In the genomic region with DNA sequence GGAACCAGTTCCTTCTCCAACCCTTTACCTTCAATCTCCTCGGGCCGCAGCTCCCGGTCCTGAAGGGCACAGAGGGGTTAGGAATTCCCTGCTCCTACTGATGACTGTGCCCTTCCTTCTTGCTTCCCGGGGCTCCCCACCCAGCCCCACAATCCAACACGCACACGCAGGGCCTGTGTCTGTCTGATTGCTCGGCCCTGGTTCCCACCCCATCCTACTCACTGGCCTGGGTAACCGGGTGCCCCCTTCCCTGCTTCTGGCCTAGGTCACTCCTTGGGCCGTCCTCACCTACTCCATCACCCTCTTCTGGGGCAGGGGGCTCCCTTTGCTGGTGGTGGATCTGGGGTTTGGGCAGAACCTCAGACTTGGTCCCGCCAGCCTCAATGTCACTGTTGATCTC, we compare ENCODE assay signal across 8 cellular contexts. TPM values are rescaled to one million over a fixed set of nuclear protein-coding genes. Genes with fewer than 3 reads are reported as not detected.
"Had no signal": no experiment of that assay in that cellular context is flagged by ENCODE, and none has a peak within 500 bp of the region (broad histone marks: within the 10 kb centered on the region; RNA-seq: fewer than 3 reads in every experiment).

No MANE protein-coding gene starts in this region.

- H3K4me3 ChIP-seq: GM23338, K562 had no signal

- H2AFZ ChIP-seq: GM23338 had no signal

- H3K4me2 ChIP-seq: GM23338 had no signal

- ATAC-seq: GM23338, HepG2, K562 had no signal

- DNase-seq: H9, HCEC 1CT, KG1 had no signal

- FAIRE-seq: H1, H54, HepG2, K562 had no signal

RNA-seq across cellular contexts. Expression of a gene that starts 1.3 kb away (rescaled TPM):
- polyA plus RNA-seq: GM23338, H1, HepG2, K562 had no signal
